ENCODE assay signal across 8 cellular contexts in genomic region chr17:27455914-27456680, GRCh38. TPM values are rescaled to one million over a fixed set of nuclear protein-coding genes. Genes with fewer than 3 reads are reported as not detected.
DNase-seq lines count a peak whose midpoint lies in the region; ATAC-seq lines count a peak whose summit lies in the region.

Gene KSR1, plus strand, starts transcription at chr17:27456448. Its CDS starts 196 bp downstream, at chr17:27456644.

- H2BK12ac ChIP-seq in mesenchymal stem cell (ENCODE audit: low read length in 2 of 2): peak within 1 kb of the TSS in 1 of 2 experiments; percentile 21

- peak; percentile 62 to 67 for DNase-seq in AML-193 (lab: John Stamatoyannopoulos, UW)
- DNase-seq in NCI-H82 treated with DMSO at 0.1 percent for 48 hours (lab: John Stamatoyannopoulos, UW; ENCODE audit: unreplicated experiment): peak; percentile 62
- DNase-seq in activated CD8-positive, alpha-beta memory T cell treated with anti-CD3 and anti-CD28 coated beads for 24 hours: peak; percentile 91
- DNase-seq in effector memory CD8-positive, alpha-beta T cell: peak; percentile 69 to 75 (median 74)
- peak; percentile 75 for DNase-seq in mesenchymal stem cell
- DNase-seq in stimulated activated CD8-positive, alpha-beta memory T cell treated with anti-CD3 and anti-CD28 coated beads, Interleukin-12 subunit alpha, Interleukin-12 subunit beta, amount 100 ng/mL, for 24 hours (ENCODE audit: extremely low read depth): peak; percentile 62

- peaks cover 0 to 2% of the 10 kb centered on the region in 2 experiments for H3K36me3 ChIP-seq in mesenchymal stem cell (ENCODE audit: control insufficient read depth in 1 of 2, insufficient read depth in 2 of 2, low read depth in 1 of 2, low read length in 2 of 2)

- peak within 1 kb of the TSS in 1 of 2 experiments; percentile 56 for H3K4ac ChIP-seq in mesenchymal stem cell (ENCODE audit: low read depth in 1 of 2, low read length in 2 of 2)

- peak within 1 kb of the TSS; percentile 43 for H4K91ac ChIP-seq in mesenchymal stem cell (ENCODE audit: low read length)

- ATAC-seq in GM19035 (IDR thresholded peaks at IDR 0.05; ENCODE audit: unreplicated experiment): peak; percentile 86
- ATAC-seq in HG03354 (IDR thresholded peaks at IDR 0.05; ENCODE audit: poor library complexity, severe bottlenecking, unreplicated experiment): peak; percentile 89
- ATAC-seq in effector memory CD8-positive, alpha-beta T cell (replicated peaks): peak; percentile 91

- no peaks in the 10 kb centered on the region for H3K9me3 ChIP-seq in mesenchymal stem cell (ENCODE audit: control insufficient read depth, low read length)

- H3K4me3 ChIP-seq in mesenchymal stem cell (ENCODE audit: insufficient read depth in 1 of 2, low read depth in 1 of 2, low read length in 2 of 2): peak within 1 kb of the TSS; percentile 67 to 77

- peak within 1 kb of the TSS; percentile 0 to 90 for H3K18ac ChIP-seq in mesenchymal stem cell (ENCODE audit: low read depth in 1 of 2, low read length in 2 of 2)

- no peaks in the 10 kb centered on the region for H3K9me3 Mint-ChIP-seq in effector memory CD8-positive, alpha-beta T cell

- H3K36me3 Mint-ChIP-seq in effector memory CD8-positive, alpha-beta T cell (ENCODE audit: insufficient read depth): peaks cover 9% of the 10 kb centered on the region

- H3K27me3 ChIP-seq in mesenchymal stem cell (ENCODE audit: control insufficient read depth in 1 of 2, insufficient read depth in 1 of 2, low read length in 2 of 2): no peaks in the 10 kb centered on the region

- 2% methylated on average over 61 of the region's 88 CpGs for WGBS in mesenchymal stem cell

- H2BK120ac ChIP-seq in mesenchymal stem cell (ENCODE audit: low read depth, low read length): no peak within 1 kb of the TSS

- H3K4me1 Mint-ChIP-seq in effector memory CD8-positive, alpha-beta T cell (ENCODE audit: low read depth in 2 of 2): peaks cover 18 to 24% of the 10 kb centered on the region in 2 donors

- peak within 1 kb of the TSS; percentile 89 to 93 for H3K27ac Mint-ChIP-seq in effector memory CD8-positive, alpha-beta T cell

- H3K14ac ChIP-seq in mesenchymal stem cell (ENCODE audit: low read length in 2 of 2): peak within 1 kb of the TSS in 1 of 2 experiments; percentile 96

- H2BK5ac ChIP-seq in mesenchymal stem cell (ENCODE audit: low read depth, low read length, poor library complexity, severe bottlenecking): no peak within 1 kb of the TSS

- no peak within 1 kb of the TSS for H4K8ac ChIP-seq in mesenchymal stem cell (ENCODE audit: low read length)

- H3K23ac ChIP-seq in mesenchymal stem cell (ENCODE audit: low read length in 2 of 2): peak within 1 kb of the TSS; percentile 20 to 38

- no peak within 1 kb of the TSS for H3K27ac ChIP-seq in mesenchymal stem cell (ENCODE audit: low read length, poor library complexity, severe bottlenecking)

- H3K4me1 ChIP-seq in mesenchymal stem cell (ENCODE audit: control insufficient read depth, insufficient read depth, low read depth, low read length): peaks cover 23% of the 10 kb centered on the region

- no peaks in the 10 kb centered on the region for H3K27me3 Mint-ChIP-seq in effector memory CD8-positive, alpha-beta T cell

- H3K9ac ChIP-seq in mesenchymal stem cell (ENCODE audit: low read length): peak within 1 kb of the TSS; percentile 84

- H3K4me2 ChIP-seq in mesenchymal stem cell (ENCODE audit: low read length, poor library complexity, severe bottlenecking): peak within 1 kb of the TSS; percentile 93

- H2AFZ ChIP-seq in mesenchymal stem cell (ENCODE audit: low read depth, low read length): peak within 1 kb of the TSS; percentile 73

- peaks cover 7% of the 10 kb centered on the region for H3K79me1 ChIP-seq in mesenchymal stem cell (replicated peaks; ENCODE audit: low read length, poor library complexity, severe bottlenecking)

- H2AK5ac ChIP-seq in mesenchymal stem cell (ENCODE audit: low read length, severe bottlenecking): no peak within 1 kb of the TSS

- peak within 1 kb of the TSS; percentile 80 for H2BK15ac ChIP-seq in mesenchymal stem cell (ENCODE audit: low read depth, poor library complexity, severe bottlenecking)

- H3K4me3 Mint-ChIP-seq in effector memory CD8-positive, alpha-beta T cell: peak within 1 kb of the TSS; percentile 92 to 93

RNA-seq across cellular contexts. Expression of gene KSR1, which starts in this region (rescaled TPM):
- polyA plus RNA-seq in mesenchymal stem cell (2013, experiment 1 of 2): 20.6 TPM
- polyA plus RNA-seq in mesenchymal stem cell (2013, experiment 2 of 2): 20.0 TPM
